ENCODE assay signal across 8 cellular contexts in the genomic region with DNA sequence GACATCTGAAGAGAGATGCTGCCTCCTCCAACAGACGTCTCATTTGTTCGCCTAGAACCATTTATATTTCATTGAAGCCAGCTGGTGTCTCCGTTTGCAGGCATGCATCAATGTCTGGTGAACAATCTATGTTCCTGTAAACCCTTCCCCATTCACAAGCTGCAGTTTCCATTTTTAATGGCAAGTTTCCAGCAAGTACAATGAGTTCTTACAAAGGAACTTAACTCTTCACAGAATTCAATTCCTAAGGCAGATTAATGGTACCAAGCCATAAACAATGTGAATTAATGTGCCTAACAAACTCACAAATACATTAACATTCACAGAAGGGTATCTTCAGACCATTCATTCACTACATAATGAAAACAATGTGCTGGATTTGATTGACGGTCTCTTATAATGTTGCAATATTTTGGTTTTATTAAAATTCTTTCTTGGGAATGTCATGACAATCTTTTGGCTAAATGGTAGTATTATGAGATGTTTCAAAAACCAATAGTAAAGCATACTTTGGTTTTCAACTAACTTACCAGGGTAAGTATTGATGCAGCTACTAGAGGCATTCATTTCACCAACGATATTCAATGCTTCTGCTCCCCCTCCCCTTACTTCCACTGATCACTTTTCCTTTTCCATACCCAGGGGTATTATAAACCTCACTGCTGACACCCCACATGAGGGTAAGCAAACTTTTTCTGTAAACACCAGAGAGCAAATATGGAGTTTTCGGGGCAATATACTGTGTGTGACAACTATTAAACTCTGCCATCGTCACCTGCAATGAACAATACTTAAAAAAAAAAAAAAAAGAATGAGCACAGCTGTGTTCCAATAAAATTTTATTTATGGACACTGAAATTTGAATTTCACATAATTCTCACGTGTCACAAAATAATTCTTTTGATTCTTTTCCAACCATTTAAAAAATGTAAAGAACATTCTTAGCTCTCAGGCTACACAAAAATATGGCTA. TPM values are rescaled to one million over a fixed set of nuclear protein-coding genes. Genes with fewer than 3 reads are reported as not detected.
DNase-seq lines count a peak whose midpoint lies in the region; ATAC-seq and TF ChIP-seq lines count a peak whose summit lies in the region.

No MANE protein-coding gene starts in this region.

- no peaks in the 10 kb centered on the region for H3K9me2 ChIP-seq in OCI-LY1 (ENCODE audit: low read depth, low read length)

- peak overlapping the region; percentile 81 for H3K4me2 ChIP-seq in OCI-LY1 (ENCODE audit: low read length)

- H3K9me3 Mint-ChIP-seq in activated naive CD4-positive, alpha-beta T cell treated with anti-CD3 and anti-CD28 coated beads for 36 hours = no peaks in the 10 kb centered on the region
- no peaks in the 10 kb centered on the region for H3K9me3 Mint-ChIP-seq in natural killer cell treated with Interleukin-12 subunit alpha and Interleukin-12 subunit beta and Interleukin-15 and Interleukin-18, amount 100 ng/mL, for 72 hours

- intact Hi-C loops in activated naive CD4-positive, alpha-beta T cell treated with anti-CD3 and anti-CD28 coated beads for 36 hours (cut with micrococcal nuclease) = loop anchor here (1.0 kb wide), 2 partner anchors 34 to 45 kb away; no protein-coding TSS in a partner anchor

- no peaks in the 10 kb centered on the region for H3K9me3 ChIP-seq in OCI-LY1 (ENCODE audit: low read length)
- no peaks in the 10 kb centered on the region for H3K9me3 ChIP-seq in duodenal mucosa (ENCODE audit: control insufficient read depth in 1 of 2, low read length in 2 of 2)

- peaks cover 87% of the 10 kb centered on the region for H3K79me2 ChIP-seq in OCI-LY1 (ENCODE audit: insufficient read depth, low read length)

- DNase-seq in activated naive CD4-positive, alpha-beta T cell treated with anti-CD3 and anti-CD28 coated beads for 36 hours = no peak
- DNase-seq in activated naive CD4-positive, alpha-beta T cell treated with Interleukin-2 at 50 U/mL for 16 hours = no peak
- DNase-seq in natural killer cell treated with Interleukin-12 subunit alpha and Interleukin-12 subunit beta and Interleukin-15 and Interleukin-18, amount 100 ng/mL, for 72 hours (ENCODE audit: low spot score) = no peak
- no peak for DNase-seq in T1000 (lab: John Stamatoyannopoulos, UW)
- no peak for DNase-seq in NCI-H1436 treated with DMSO at 0.1 percent for 48 hours (lab: John Stamatoyannopoulos, UW)

- H3K27me3 Mint-ChIP-seq in activated naive CD4-positive, alpha-beta T cell treated with anti-CD3 and anti-CD28 coated beads for 36 hours (ENCODE audit: low read depth) = no peaks in the 10 kb centered on the region
- no peaks in the 10 kb centered on the region for H3K27me3 Mint-ChIP-seq in natural killer cell treated with Interleukin-12 subunit alpha and Interleukin-12 subunit beta and Interleukin-15 and Interleukin-18, amount 100 ng/mL, for 72 hours

- H4K20me1 ChIP-seq in OCI-LY1 (ENCODE audit: insufficient read depth, low read length) = 0 out of 2 replicates have a peak, but pooled peaks cover 5% of the 10 kb centered on the region

- peak overlapping the region; percentile 41 for H3K27ac ChIP-seq in OCI-LY1 (ENCODE audit: low read depth, low read length, poor library complexity, severe bottlenecking)
- H3K27ac ChIP-seq in duodenal mucosa (ENCODE audit: low read depth, low read length) = no peak overlapping the region

- peak overlapping the region; percentile 86 for H3K4me3 Mint-ChIP-seq in activated naive CD4-positive, alpha-beta T cell treated with anti-CD3 and anti-CD28 coated beads for 36 hours
- peak overlapping the region; percentile 99 for H3K4me3 Mint-ChIP-seq in natural killer cell treated with Interleukin-12 subunit alpha and Interleukin-12 subunit beta and Interleukin-15 and Interleukin-18, amount 100 ng/mL, for 72 hours

- peak overlapping the region; percentile 97 for H3K4me3 ChIP-seq in OCI-LY1 (ENCODE audit: low read depth, low read length, poor library complexity, severe bottlenecking)
- H3K4me3 ChIP-seq in duodenal mucosa (ENCODE audit: low read depth in 1 of 2, low read length in 2 of 2) = peak overlapping the region; percentile 88 to 93

- no peak for TF ChIP-seq CTCF in OCI-LY1 (IDR thresholded peaks at IDR 0.05; ENCODE audit: low read length)

- no peak overlapping the region for H2AFZ ChIP-seq in OCI-LY1 (ENCODE audit: low read length)

- H3K36me3 ChIP-seq in OCI-LY1 (ENCODE audit: insufficient read depth, low read length) (peaks cover 32% of the 10 kb centered on the region), duodenal mucosa (ENCODE audit: control insufficient read depth in 1 of 2, insufficient read depth in 2 of 2, low read length in 2 of 2) (no peaks in the 10 kb centered on the region)

- H3K36me3 Mint-ChIP-seq in activated naive CD4-positive, alpha-beta T cell treated with anti-CD3 and anti-CD28 coated beads for 36 hours (ENCODE audit: low read depth) = peaks cover 15% of the 10 kb centered on the region
- peaks cover 20% of the 10 kb centered on the region for H3K36me3 Mint-ChIP-seq in natural killer cell treated with Interleukin-12 subunit alpha and Interleukin-12 subunit beta and Interleukin-15 and Interleukin-18, amount 100 ng/mL, for 72 hours

- H3K4me1 ChIP-seq in OCI-LY1 (ENCODE audit: insufficient read depth, low read length, severe bottlenecking) = peaks cover 75% of the 10 kb centered on the region
- H3K4me1 ChIP-seq in duodenal mucosa (ENCODE audit: control insufficient read depth in 1 of 2, insufficient read depth in 2 of 2, low read length in 2 of 2) = peaks cover 31% of the 10 kb centered on the region in 2 donors

- peak overlapping the region; percentile 85 for H3K27ac Mint-ChIP-seq in activated naive CD4-positive, alpha-beta T cell treated with anti-CD3 and anti-CD28 coated beads for 36 hours
- peak overlapping the region; percentile 96 to 98 for H3K27ac Mint-ChIP-seq in natural killer cell treated with Interleukin-12 subunit alpha and Interleukin-12 subunit beta and Interleukin-15 and Interleukin-18, amount 100 ng/mL, for 72 hours

- no peaks in the 10 kb centered on the region for H3F3A ChIP-seq in OCI-LY1 (ENCODE audit: insufficient read depth, low read length)

- CTCF ChIA-PET in activated naive CD4-positive, alpha-beta T cell treated with anti-CD3 and anti-CD28 coated beads for 36 hours (lab: Charles Lee) = interaction anchor here (0.6 to 1.2 kb wide), 6 partner anchors 34 to 1940 kb away, joined by 3 to 6 read pairs (median 4); no protein-coding TSS in a partner anchor

- H3K9ac ChIP-seq in OCI-LY1 (ENCODE audit: low read length) (peak overlapping the region; percentile 92), duodenal mucosa (ENCODE audit: low read depth in 1 of 2, low read length in 2 of 2) (peak overlapping the region; percentile 27 to 52)

- H3K27me3 ChIP-seq in OCI-LY1 (ENCODE audit: insufficient read depth, low read length) (no peaks in the 10 kb centered on the region), duodenal mucosa (ENCODE audit: control insufficient read depth in 1 of 2, insufficient read depth in 2 of 2, low read length in 2 of 2) (no peaks in the 10 kb centered on the region)

- no peak for ATAC-seq in natural killer cell treated with Interleukin-12 subunit alpha and Interleukin-12 subunit beta and Interleukin-15 and Interleukin-18, amount 100 ng/mL, for 72 hours
- no peak for ATAC-seq in HG03439 (IDR thresholded peaks at IDR 0.05; ENCODE audit: unreplicated experiment)

- peaks cover 66% of the 10 kb centered on the region for H3K4me1 Mint-ChIP-seq in activated naive CD4-positive, alpha-beta T cell treated with anti-CD3 and anti-CD28 coated beads for 36 hours (ENCODE audit: low read depth)
- H3K4me1 Mint-ChIP-seq in natural killer cell treated with Interleukin-12 subunit alpha and Interleukin-12 subunit beta and Interleukin-15 and Interleukin-18, amount 100 ng/mL, for 72 hours (ENCODE audit: low read depth in 2 of 2) = peaks cover 48 to 74% of the 10 kb centered on the region in 2 donors

RNA-seq across cellular contexts. Expression of a gene that starts 4.2 kb away (rescaled TPM):
- total RNA-seq in activated naive CD4-positive, alpha-beta T cell treated with anti-CD3 and anti-CD28 coated beads for 36 hours = 10 to 100 TPM; 47.6 to 49.8 TPM
- total RNA-seq in natural killer cell treated with Interleukin-12 subunit alpha and Interleukin-12 subunit beta and Interleukin-15 and Interleukin-18, amount 100 ng/mL, for 72 hours = 100 to 1,000 TPM in 1 of 2 donors, 10 to 100 TPM in 1; 78.3 to 101 TPM
